ENCODE assay signal across 20 cellular contexts in the genomic region with DNA sequence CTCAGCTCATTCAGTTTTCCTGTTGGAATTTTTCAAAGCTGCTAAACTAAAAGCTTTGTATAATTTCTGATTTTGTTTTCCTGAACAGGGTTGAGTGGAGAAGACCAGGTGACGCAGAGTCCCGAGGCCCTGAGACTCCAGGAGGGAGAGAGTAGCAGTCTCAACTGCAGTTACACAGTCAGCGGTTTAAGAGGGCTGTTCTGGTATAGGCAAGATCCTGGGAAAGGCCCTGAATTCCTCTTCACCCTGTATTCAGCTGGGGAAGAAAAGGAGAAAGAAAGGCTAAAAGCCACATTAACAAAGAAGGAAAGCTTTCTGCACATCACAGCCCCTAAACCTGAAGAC.
DNase-seq lines count a peak whose midpoint lies in the region; ATAC-seq and TF ChIP-seq lines count a peak whose summit lies in the region.
"Had no signal": no experiment of that assay in that cellular context is flagged by ENCODE, and none has a peak within 500 bp of the region (broad histone marks: within the 10 kb centered on the region; RNA-seq: fewer than 3 reads in every experiment).

No MANE protein-coding gene starts in this region.

- TF ChIP-seq CTCF in SU-DHL-6 (IDR thresholded peaks at IDR 0.05; ENCODE audit: insufficient read depth, low read length, poor library complexity, severe bottlenecking) (no peak), heart left ventricle (IDR thresholded peaks at IDR 0.05) (no peak)

- no peaks in the 10 kb centered on the region for H3F3A ChIP-seq in SU-DHL-6 (ENCODE audit: insufficient read depth)

- no peak for ATAC-seq in heart left ventricle
- no peak for ATAC-seq in GM21717 (IDR thresholded peaks at IDR 0.05; ENCODE audit: unreplicated experiment)

- no peaks in the 10 kb centered on the region for H3K9me3 Mint-ChIP-seq in activated naive CD4-positive, alpha-beta T cell treated with anti-CD3 and anti-CD28 coated beads, Interleukin-2, amount 50 U/mL, for 24 hours
- no peaks in the 10 kb centered on the region for H3K9me3 Mint-ChIP-seq in activated naive CD8-positive, alpha-beta T cell (ENCODE audit: low read depth)
- H3K9me3 Mint-ChIP-seq: activated B cell treated with CpG ODN at 0.5 μM for 24 hours; nephron progenitor cell; stimulated activated naive B cell treated with anti-CD40 and anti-IgM and Interleukin-4, amounts not matched to agents 10 μg/mL and 1 μg/mL and 100 μg/mL, for 72 hours had no signal

- no peaks in the 10 kb centered on the region for H3K27me3 ChIP-seq in SU-DHL-6 (ENCODE audit: low read length)
- no peaks in the 10 kb centered on the region for H3K27me3 ChIP-seq in thymus (ENCODE audit: control insufficient read depth, insufficient read depth)
- peaks cover 0 to 8% (median 0%) of the 10 kb centered on the region in 9 donors for H3K27me3 ChIP-seq in heart left ventricle
- H3K27me3 ChIP-seq: right atrium auricular region had no signal

- no peak overlapping the region for H2AFZ ChIP-seq in SU-DHL-6 (ENCODE audit: low read depth, low read length, severe bottlenecking)
- H2AFZ ChIP-seq: parathyroid adenoma had no signal

- peaks cover 9% of the 10 kb centered on the region for H3K4me1 ChIP-seq in thymus (ENCODE audit: control insufficient read depth, insufficient read depth, low read length)
- no peaks in the 10 kb centered on the region for H3K4me1 ChIP-seq in heart left ventricle
- H3K4me1 ChIP-seq: parathyroid adenoma, right atrium auricular region had no signal

- no peaks in the 10 kb centered on the region for H3K27me3 Mint-ChIP-seq in activated naive CD4-positive, alpha-beta T cell treated with anti-CD3 and anti-CD28 coated beads, Interleukin-2, amount 50 U/mL, for 24 hours
- no peaks in the 10 kb centered on the region for H3K27me3 Mint-ChIP-seq in activated naive CD8-positive, alpha-beta T cell

- H3K79me2 ChIP-seq in SU-DHL-6 (ENCODE audit: insufficient read depth, low read length) = no peaks in the 10 kb centered on the region
- H3K79me2 ChIP-seq: parathyroid adenoma had no signal

- no peaks in the 10 kb centered on the region for H3K36me3 ChIP-seq in SU-DHL-6 (ENCODE audit: low read length)
- H3K36me3 ChIP-seq in thymus (ENCODE audit: control insufficient read depth, insufficient read depth) = no peaks in the 10 kb centered on the region
- no peaks in the 10 kb centered on the region for H3K36me3 ChIP-seq in heart left ventricle
- H3K36me3 ChIP-seq: right atrium auricular region, thoracic aorta had no signal

- no peaks in the 10 kb centered on the region for H4K20me1 ChIP-seq in SU-DHL-6 (ENCODE audit: low read depth, low read length)

- no peak for TF ChIP-seq POLR2A in heart left ventricle (IDR thresholded peaks at IDR 0.05)

- H3K27ac ChIP-seq in SU-DHL-6 (ENCODE audit: low read depth, low read length) (no peak overlapping the region), thymus (ENCODE audit: low read depth) (no peak overlapping the region), heart left ventricle (no peak overlapping the region)
- H3K27ac ChIP-seq: C4-2B, parathyroid adenoma, right atrium auricular region, SK-N-MC, thoracic aorta had no signal

- no peaks in the 10 kb centered on the region for H3K9me2 ChIP-seq in SU-DHL-6 (replicated peaks; ENCODE audit: insufficient read depth, low read length)

- intact Hi-C loops in heart left ventricle (cut with DNase I) = no loop called here

- 94% methylated on average over 3 of the region's 3 CpGs for WGBS in thymus
- WGBS in heart left ventricle, 4 donors = 82 to 93% (median 86%) methylated on average over 3 of the region's 3 CpGs

- no peaks in the 10 kb centered on the region for H3K36me3 Mint-ChIP-seq in activated naive CD4-positive, alpha-beta T cell treated with anti-CD3 and anti-CD28 coated beads, Interleukin-2, amount 50 U/mL, for 24 hours
- no peaks in the 10 kb centered on the region for H3K36me3 Mint-ChIP-seq in activated naive CD8-positive, alpha-beta T cell
- H3K36me3 Mint-ChIP-seq: stimulated activated naive B cell treated with anti-CD40 and anti-IgM and Interleukin-4, amounts not matched to agents 10 μg/mL and 1 μg/mL and 100 μg/mL, for 72 hours had no signal

- H3K9me3 ChIP-seq in SU-DHL-6 (ENCODE audit: insufficient read depth, low read length) (no peaks in the 10 kb centered on the region), thymus (ENCODE audit: control insufficient read depth) (no peaks in the 10 kb centered on the region), heart left ventricle (no peaks in the 10 kb centered on the region)
- H3K9me3 ChIP-seq: right atrium auricular region, thoracic aorta had no signal

- peak overlapping the region; percentile 80 for H3K4me3 Mint-ChIP-seq in activated naive CD4-positive, alpha-beta T cell treated with anti-CD3 and anti-CD28 coated beads, Interleukin-2, amount 50 U/mL, for 24 hours
- H3K4me3 Mint-ChIP-seq in activated naive CD8-positive, alpha-beta T cell = peak overlapping the region; percentile 83
- H3K4me3 Mint-ChIP-seq: activated B cell treated with CpG ODN at 0.5 μM for 24 hours; nephron progenitor cell; stimulated activated naive B cell treated with anti-CD40 and anti-IgM and Interleukin-4, amounts not matched to agents 10 μg/mL and 1 μg/mL and 100 μg/mL, for 72 hours had no signal

- peaks cover 10% of the 10 kb centered on the region for H3K4me1 Mint-ChIP-seq in activated naive CD4-positive, alpha-beta T cell treated with anti-CD3 and anti-CD28 coated beads, Interleukin-2, amount 50 U/mL, for 24 hours
- H3K4me1 Mint-ChIP-seq in activated naive CD8-positive, alpha-beta T cell (ENCODE audit: low read depth) = peaks cover 19% of the 10 kb centered on the region
- H3K4me1 Mint-ChIP-seq: activated B cell treated with CpG ODN at 0.5 μM for 24 hours, nephron progenitor cell had no signal

- peak overlapping the region; percentile 18 for H3K4me2 ChIP-seq in SU-DHL-6 (ENCODE audit: low read depth, low read length, poor library complexity, severe bottlenecking)

- H3K4me3 ChIP-seq in SU-DHL-6 (ENCODE audit: insufficient read depth, low read length, poor library complexity, severe bottlenecking) (no peak overlapping the region), thymus (ENCODE audit: low read length) (peak overlapping the region; percentile 29), heart left ventricle (no peak overlapping the region)
- H3K4me3 ChIP-seq: right atrium auricular region, SK-N-MC, thoracic aorta had no signal

- no peak overlapping the region for H3K9ac ChIP-seq in SU-DHL-6 (ENCODE audit: low read length)
- H3K9ac ChIP-seq: parathyroid adenoma had no signal

- no peak for DNase-seq in activated naive CD4-positive, alpha-beta T cell treated with Interleukin-2 at 50 U/mL for 16 hours
- DNase-seq in heart left ventricle = no peak
- DNase-seq: activated B cell treated with CpG ODN at 0.5 μM for 24 hours; DMS 273 treated with DMSO at 0.1 percent for 48 hours; IMR-90; kidney; NCI-H2081; NCI-H774; nephron progenitor cell; stimulated activated naive B cell treated with anti-CD40 and anti-IgM and Interleukin-4, amounts not matched to agents 10 μg/mL and 1 μg/mL and 100 μg/mL, for 72 hours had no signal

- H3K27ac Mint-ChIP-seq in activated naive CD4-positive, alpha-beta T cell treated with anti-CD3 and anti-CD28 coated beads, Interleukin-2, amount 50 U/mL, for 24 hours = peak overlapping the region; percentile 61
- peak overlapping the region; percentile 79 for H3K27ac Mint-ChIP-seq in activated naive CD8-positive, alpha-beta T cell
- H3K27ac Mint-ChIP-seq: activated B cell treated with CpG ODN at 0.5 μM for 24 hours; nephron progenitor cell; stimulated activated naive B cell treated with anti-CD40 and anti-IgM and Interleukin-4, amounts not matched to agents 10 μg/mL and 1 μg/mL and 100 μg/mL, for 72 hours had no signal
